1 cellular context compared by ENCODE assay signal in the genomic region with DNA sequence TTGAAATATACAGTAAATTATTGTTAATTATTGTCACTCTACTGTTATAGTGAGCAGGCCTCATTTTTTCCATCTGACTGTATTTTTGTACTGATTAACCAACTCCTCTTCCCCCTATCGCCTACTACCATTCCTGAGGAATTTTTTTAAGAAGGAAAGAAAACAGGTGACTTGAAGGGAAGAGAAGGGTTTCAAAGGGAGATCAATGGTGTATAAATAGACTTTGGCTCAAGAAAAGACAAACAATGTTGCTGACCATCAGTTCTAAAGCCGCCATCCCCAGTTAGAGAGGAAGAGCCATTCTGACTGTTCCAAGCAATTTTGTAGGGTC.
TF ChIP-seq lines count a peak whose summit lies in the region.

No MANE protein-coding gene starts in this region.

TF ChIP-seq in HepG2, 621 proteins besides CTCF, POLR2A, EP300 and RAD21 (continued from another document):
- TF ChIP-seq, protein P1, sequence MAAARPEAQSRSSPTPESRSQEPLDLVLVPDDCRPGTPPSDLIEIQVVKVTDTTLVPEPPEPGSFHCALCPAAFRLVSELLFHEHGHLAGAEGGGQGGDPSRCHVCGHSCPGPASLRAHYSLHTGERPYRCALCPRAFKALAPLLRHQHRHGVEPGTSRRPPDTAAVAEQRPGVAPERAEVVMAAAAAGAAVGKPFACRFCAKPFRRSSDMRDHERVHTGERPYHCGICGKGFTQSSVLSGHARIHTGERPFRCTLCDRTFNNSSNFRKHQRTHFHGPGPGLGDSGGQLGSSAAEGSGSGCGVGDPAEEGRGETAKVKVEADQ (CRISPR knock-in tag; IDR thresholded peaks at IDR 0.05; ENCODE audit: borderline replicate concordance) = no peak
- TF ChIP-seq ISL2 (CRISPR knock-in tag; IDR thresholded peaks at IDR 0.05) (peak; percentile 80; the same call in 1 of the 2 replicates), CBFB (CRISPR knock-in tag; IDR thresholded peaks at IDR 0.05) (no peak), ZSCAN9 (CRISPR knock-in tag; IDR thresholded peaks at IDR 0.05; ENCODE audit: borderline replicate concordance) (peak; percentile 20; the same call in 1 of the 2 replicates), ZNF251 (CRISPR knock-in tag; IDR thresholded peaks at IDR 0.05) (no peak), KLF12 (CRISPR knock-in tag; IDR thresholded peaks at IDR 0.05; ENCODE audit: borderline replicate concordance) (0 out of 2 replicates have a peak, but pooled peaks have one; percentile 52), NCOA2 (CRISPR knock-in tag; IDR thresholded peaks at IDR 0.05) (peak; percentile 76), KLF9 (CRISPR knock-in tag; IDR thresholded peaks at IDR 0.05; ENCODE audit: low read depth) (0 out of 2 replicates have a peak, but pooled peaks have one; percentile 0), GATA4 (IDR thresholded peaks at IDR 0.05; ENCODE audit: borderline replicate concordance, low read depth) (0 out of 2 replicates have a peak, but pooled peaks have one; percentile 45), DNMT3B (CRISPR knock-in tag; conservative IDR thresholded peaks at IDR 0.05) (0 out of 2 replicates have a peak, but pooled peaks have one; percentile 46), CREB1 (IDR thresholded peaks at IDR 0.05) (no peak), CREB1 (CRISPR knock-in tag; IDR thresholded peaks at IDR 0.05) (peak; percentile 58; the same call in 1 of the 2 replicates), ONECUT2 (CRISPR knock-in tag; IDR thresholded peaks at IDR 0.05) (peak; percentile 85), GLI4 (CRISPR knock-in tag; IDR thresholded peaks at IDR 0.05; ENCODE audit: borderline replicate concordance) (0 out of 2 replicates have a peak, but pooled peaks have one; percentile 7), HDAC1 (CRISPR knock-in tag; IDR thresholded peaks at IDR 0.05) (peak; percentile 49; the same call in 1 of the 2 replicates), BRCA1 (CRISPR knock-in tag; IDR thresholded peaks at IDR 0.05) (peak; percentile 54; the same call in 1 of the 2 replicates), ZNF549 (CRISPR knock-in tag; IDR thresholded peaks at IDR 0.05) (no peak), MEF2D (CRISPR knock-in tag; IDR thresholded peaks at IDR 0.05) (peak; percentile 82)
- TF ChIP-seq, protein P2, sequence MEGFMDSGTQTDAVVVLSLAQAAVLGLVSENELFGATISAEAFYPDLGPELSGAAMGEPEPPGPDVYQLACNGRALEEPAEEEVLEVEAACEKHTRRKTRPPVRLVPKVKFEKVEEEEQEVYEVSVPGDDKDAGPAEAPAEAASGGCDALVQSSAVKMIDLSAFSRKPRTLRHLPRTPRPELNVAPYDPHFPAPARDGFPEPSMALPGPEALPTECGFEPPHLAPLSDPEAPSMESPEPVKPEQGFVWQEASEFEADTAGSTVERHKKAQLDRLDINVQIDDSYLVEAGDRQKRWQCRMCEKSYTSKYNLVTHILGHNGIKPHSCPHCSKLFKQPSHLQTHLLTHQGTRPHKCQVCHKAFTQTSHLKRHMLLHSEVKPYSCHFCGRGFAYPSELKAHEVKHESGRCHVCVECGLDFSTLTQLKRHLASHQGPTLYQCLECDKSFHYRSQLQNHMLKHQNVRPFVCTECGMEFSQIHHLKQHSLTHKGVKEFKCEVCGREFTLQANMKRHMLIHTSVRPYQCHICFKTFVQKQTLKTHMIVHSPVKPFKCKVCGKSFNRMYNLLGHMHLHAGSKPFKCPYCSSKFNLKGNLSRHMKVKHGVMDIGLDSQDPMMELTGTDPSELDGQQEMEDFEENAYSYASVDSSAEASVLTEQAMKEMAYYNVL (CRISPR knock-in tag; IDR thresholded peaks at IDR 0.05; ENCODE audit: borderline replicate concordance) = peak; percentile 96; the same call in 1 of the 2 replicates
- TF ChIP-seq, protein P3, sequence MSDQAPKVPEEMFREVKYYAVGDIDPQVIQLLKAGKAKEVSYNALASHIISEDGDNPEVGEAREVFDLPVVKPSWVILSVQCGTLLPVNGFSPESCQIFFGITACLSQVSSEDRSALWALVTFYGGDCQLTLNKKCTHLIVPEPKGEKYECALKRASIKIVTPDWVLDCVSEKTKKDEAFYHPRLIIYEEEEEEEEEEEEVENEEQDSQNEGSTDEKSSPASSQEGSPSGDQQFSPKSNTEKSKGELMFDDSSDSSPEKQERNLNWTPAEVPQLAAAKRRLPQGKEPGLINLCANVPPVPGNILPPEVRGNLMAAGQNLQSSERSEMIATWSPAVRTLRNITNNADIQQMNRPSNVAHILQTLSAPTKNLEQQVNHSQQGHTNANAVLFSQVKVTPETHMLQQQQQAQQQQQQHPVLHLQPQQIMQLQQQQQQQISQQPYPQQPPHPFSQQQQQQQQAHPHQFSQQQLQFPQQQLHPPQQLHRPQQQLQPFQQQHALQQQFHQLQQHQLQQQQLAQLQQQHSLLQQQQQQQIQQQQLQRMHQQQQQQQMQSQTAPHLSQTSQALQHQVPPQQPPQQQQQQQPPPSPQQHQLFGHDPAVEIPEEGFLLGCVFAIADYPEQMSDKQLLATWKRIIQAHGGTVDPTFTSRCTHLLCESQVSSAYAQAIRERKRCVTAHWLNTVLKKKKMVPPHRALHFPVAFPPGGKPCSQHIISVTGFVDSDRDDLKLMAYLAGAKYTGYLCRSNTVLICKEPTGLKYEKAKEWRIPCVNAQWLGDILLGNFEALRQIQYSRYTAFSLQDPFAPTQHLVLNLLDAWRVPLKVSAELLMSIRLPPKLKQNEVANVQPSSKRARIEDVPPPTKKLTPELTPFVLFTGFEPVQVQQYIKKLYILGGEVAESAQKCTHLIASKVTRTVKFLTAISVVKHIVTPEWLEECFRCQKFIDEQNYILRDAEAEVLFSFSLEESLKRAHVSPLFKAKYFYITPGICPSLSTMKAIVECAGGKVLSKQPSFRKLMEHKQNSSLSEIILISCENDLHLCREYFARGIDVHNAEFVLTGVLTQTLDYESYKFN (CRISPR knock-in tag; conservative IDR thresholded peaks at IDR 0.05) = peak; percentile 85; the same call in 1 of the 2 replicates
- TF ChIP-seq, protein P4, sequence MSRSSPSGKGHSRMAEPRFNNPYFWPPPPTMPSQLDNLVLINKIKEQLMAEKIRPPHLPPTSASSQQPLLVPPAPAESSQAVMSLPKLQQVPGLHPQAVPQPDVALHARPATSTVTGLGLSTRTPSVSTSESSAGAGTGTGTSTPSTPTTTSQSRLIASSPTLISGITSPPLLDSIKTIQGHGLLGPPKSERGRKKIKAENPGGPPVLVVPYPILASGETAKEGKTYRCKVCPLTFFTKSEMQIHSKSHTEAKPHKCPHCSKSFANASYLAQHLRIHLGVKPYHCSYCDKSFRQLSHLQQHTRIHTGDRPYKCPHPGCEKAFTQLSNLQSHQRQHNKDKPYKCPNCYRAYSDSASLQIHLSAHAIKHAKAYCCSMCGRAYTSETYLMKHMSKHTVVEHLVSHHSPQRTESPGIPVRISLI (CRISPR knock-in tag; IDR thresholded peaks at IDR 0.05; ENCODE audit: borderline replicate concordance) = peak; percentile 75; the same call in 1 of the 2 replicates
